ENCODE assay signal across 15 cellular contexts in the genomic region with DNA sequence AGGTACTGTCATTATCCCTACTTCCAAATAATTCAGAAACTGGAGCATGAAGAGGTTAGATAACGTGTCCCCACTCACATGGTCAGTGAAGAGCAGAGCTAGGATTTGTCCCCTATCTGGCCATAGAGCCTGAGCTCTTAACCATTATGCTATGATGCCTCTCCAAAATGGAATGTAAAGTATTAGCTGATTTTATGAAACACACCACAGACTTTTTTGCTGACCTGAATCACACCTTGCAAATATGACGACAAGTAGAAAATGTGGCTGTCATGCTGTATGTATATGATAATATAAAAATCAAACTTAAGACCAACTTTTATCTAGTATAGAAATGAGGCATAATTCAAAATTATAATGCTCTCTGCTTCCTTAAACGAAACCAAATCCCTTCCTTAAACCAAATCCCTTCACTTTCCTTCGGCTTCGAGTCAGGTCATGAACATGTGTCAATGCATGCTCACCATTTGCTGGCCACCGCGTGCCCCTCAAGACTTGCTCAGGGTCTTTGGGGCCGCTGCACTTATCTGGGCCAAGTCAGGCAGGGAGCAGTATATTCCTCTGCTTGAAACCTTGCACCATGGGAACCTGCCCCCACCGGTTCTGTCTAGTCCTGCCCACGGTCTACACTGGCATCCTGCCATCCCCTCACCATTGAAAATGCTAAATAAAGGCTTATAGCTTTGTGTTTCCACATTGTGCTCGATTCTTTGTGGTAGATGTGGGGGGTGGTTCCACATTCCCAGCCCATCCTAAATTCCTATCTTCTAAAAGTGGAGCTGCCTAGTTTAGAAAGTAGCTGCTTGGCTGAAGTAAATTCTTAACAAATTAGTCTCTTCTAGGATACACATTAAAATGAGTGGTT. TPM values are rescaled to one million over a fixed set of nuclear protein-coding genes. Genes with fewer than 3 reads are reported as not detected.
DNase-seq lines count a peak whose midpoint lies in the region; ATAC-seq and TF ChIP-seq lines count a peak whose summit lies in the region.
"Had no signal": no experiment of that assay in that cellular context is flagged by ENCODE, and none has a peak within 500 bp of the region (broad histone marks: within the 10 kb centered on the region; RNA-seq: fewer than 3 reads in every experiment).

No MANE protein-coding gene starts in this region.

- peaks cover 7% of the 10 kb centered on the region for H3K27me3 ChIP-seq in left ventricle myocardium inferior (ENCODE audit: low read depth)
- H3K27me3 ChIP-seq: MG63 had no signal

- DNase-seq in AG04449 (ENCODE audit: low read depth, low spot score) (peak; percentile 47), EL (peak; percentile 32), OCI-LY7 (ENCODE audit: low spot score) (no peak), glutamatergic neuron (no peak), left ventricle myocardium inferior (no peak), mucosa of descending colon (no peak)
- DNase-seq: activated CD4-positive, alpha-beta memory T cell treated with anti-CD3 and anti-CD28 coated beads, Interleukin-2, amount 10 ng/mL, durations not matched to agents 7 days and 5 days; MG63; NK-92 treated with Interleukin-12 subunit alpha and Interleukin-12 subunit beta, amount 100 ng/mL, for 24 hours; stimulated activated CD4-positive, alpha-beta T cell treated with anti-CD3 and anti-CD28 coated beads, Interleukin-1b, Interleukin-23, amount 100 ng/mL, for 48 hours; stimulated activated naive B cell treated with anti-CD40 and anti-IgM and Interleukin-4, amounts not matched to agents 10 μg/mL and 1 μg/mL and 100 μg/mL, for 72 hours; T-cell had no signal

- H3K4me2 ChIP-seq in OCI-LY7 (ENCODE audit: low read length) = peak overlapping the region; percentile 93

- no peak overlapping the region for H3K4me3 ChIP-seq in AG04449 (ENCODE audit: low read depth, low read length)
- H3K4me3 ChIP-seq in OCI-LY7 (ENCODE audit: low read depth, low read length, poor library complexity, severe bottlenecking) = no peak overlapping the region
- H3K4me3 ChIP-seq in left ventricle myocardium inferior = no peak overlapping the region
- H3K4me3 ChIP-seq in mucosa of descending colon = no peak overlapping the region

- no peaks in the 10 kb centered on the region for H3K79me2 ChIP-seq in OCI-LY7 (ENCODE audit: insufficient read depth, low read depth, low read length)

- H3K4me1 ChIP-seq in OCI-LY7 (ENCODE audit: insufficient read depth, low read length, poor library complexity, severe bottlenecking) (peaks cover 27% of the 10 kb centered on the region), left ventricle myocardium inferior (peaks cover 25% of the 10 kb centered on the region), mucosa of descending colon (ENCODE audit: low read depth) (peaks cover 14% of the 10 kb centered on the region)

- peak overlapping the region; percentile 99; the same call in 1 of the 2 replicates for H2AFZ ChIP-seq in OCI-LY7 (ENCODE audit: low read length)

- H3K36me3 ChIP-seq in OCI-LY7 (ENCODE audit: insufficient read depth, low read length) (no peaks in the 10 kb centered on the region), left ventricle myocardium inferior (no peaks in the 10 kb centered on the region), mucosa of descending colon (ENCODE audit: low read depth) (no peaks in the 10 kb centered on the region)
- H3K36me3 ChIP-seq: MG63 had no signal

- H3K9me3 ChIP-seq in OCI-LY7 (ENCODE audit: low read length) (no peaks in the 10 kb centered on the region), left ventricle myocardium inferior (replicated peaks) (no peaks in the 10 kb centered on the region), mucosa of descending colon (no peaks in the 10 kb centered on the region)
- H3K9me3 ChIP-seq: MG63 had no signal

- POLR2A ChIA-PET in AG04449 (lab: Yijun Ruan, JAX) (interaction anchor here (0.7 to 1.2 kb wide), 2 partner anchors 15 to 104 kb away, joined by 3 read pairs; partner anchors contain the start of genes DSTYK and RBBP5), OCI-LY7 (lab: Charles Lee) (interaction anchor here (0.6 to 1.1 kb wide), 2 partner anchors 11 to 102 kb away, joined by 4 read pairs; no protein-coding TSS in a partner anchor)

- no peaks in the 10 kb centered on the region for H4K20me1 ChIP-seq in OCI-LY7 (ENCODE audit: insufficient read depth, low read length)

- H3K27ac Mint-ChIP-seq in glutamatergic neuron (ENCODE audit: unreplicated experiment) = no peak overlapping the region
- H3K27ac Mint-ChIP-seq: activated CD4-positive, alpha-beta memory T cell treated with anti-CD3 and anti-CD28 coated beads, Interleukin-2, amount 10 ng/mL, durations not matched to agents 7 days and 5 days; activated naive CD8-positive, alpha-beta T cell; stimulated activated naive B cell treated with anti-CD40 and anti-IgM and Interleukin-4, amounts not matched to agents 10 μg/mL and 1 μg/mL and 100 μg/mL, for 72 hours had no signal

- H3K9me2 ChIP-seq in OCI-LY7 (ENCODE audit: insufficient read depth, low read length) = no peaks in the 10 kb centered on the region

- H3K36me3 Mint-ChIP-seq in glutamatergic neuron (ENCODE audit: unreplicated experiment) = no peaks in the 10 kb centered on the region
- H3K36me3 Mint-ChIP-seq: activated naive CD8-positive, alpha-beta T cell; stimulated activated naive B cell treated with anti-CD40 and anti-IgM and Interleukin-4, amounts not matched to agents 10 μg/mL and 1 μg/mL and 100 μg/mL, for 72 hours; T-cell had no signal

- intact Hi-C loops in OCI-LY7 (cut with micrococcal nuclease; ENCODE audit: unreplicated experiment) = loop anchor here (5.0 kb wide), 2 partner anchors 46 to 104 kb away; partner anchors contain the start of gene RBBP5
- intact Hi-C loops in left ventricle myocardium inferior (cut with micrococcal nuclease) = no loop called here
- intact Hi-C loops in mucosa of descending colon (cut with DNase I, micrococcal nuclease) = no loop called here

- TF ChIP-seq CTCF in AG04449 (IDR thresholded peaks at IDR 0.05; ENCODE audit: insufficient read depth, low read length, missing control alignments) = no peak
- TF ChIP-seq CTCF in OCI-LY7 (conservative IDR thresholded peaks at IDR 0.05; ENCODE audit: low read length) = no peak
- TF ChIP-seq CTCF in glutamatergic neuron (IDR thresholded peaks at IDR 0.05; ENCODE audit: partially characterized antibody, unreplicated experiment) = no peak
- TF ChIP-seq CTCF in left ventricle myocardium inferior (IDR thresholded peaks at IDR 0.05; ENCODE audit: borderline replicate concordance) = no peak
- no peak for TF ChIP-seq CTCF in mucosa of descending colon (IDR thresholded peaks at IDR 0.05)

- peaks cover 3% of the 10 kb centered on the region for H3K9me3 Mint-ChIP-seq in glutamatergic neuron (ENCODE audit: unreplicated experiment)
- H3K9me3 Mint-ChIP-seq: activated CD4-positive, alpha-beta memory T cell treated with anti-CD3 and anti-CD28 coated beads, Interleukin-2, amount 10 ng/mL, durations not matched to agents 7 days and 5 days; stimulated activated naive B cell treated with anti-CD40 and anti-IgM and Interleukin-4, amounts not matched to agents 10 μg/mL and 1 μg/mL and 100 μg/mL, for 72 hours; T-cell had no signal

- no peak overlapping the region for H3K27ac ChIP-seq in OCI-LY7 (ENCODE audit: low read depth, low read length, poor library complexity, severe bottlenecking)
- no peak overlapping the region for H3K27ac ChIP-seq in left ventricle myocardium inferior (replicated peaks)

- ATAC-seq in mucosa of descending colon = no peak
- ATAC-seq in GM18517 (IDR thresholded peaks at IDR 0.05; ENCODE audit: unreplicated experiment) = no peak
- no peak for ATAC-seq in GM19324 (IDR thresholded peaks at IDR 0.05; ENCODE audit: low FRiP score, unreplicated experiment)
- ATAC-seq: stimulated activated naive B cell treated with anti-CD40 and anti-IgM and Interleukin-4, amounts not matched to agents 10 μg/mL and 1 μg/mL and 100 μg/mL, for 72 hours; T-cell had no signal

- BruUV-seq in OCI-LY7 (replicated peaks; lab: Mats Ljungman, UMichigan) = no TSS peak

- H3K27me3 Mint-ChIP-seq in glutamatergic neuron (ENCODE audit: unreplicated experiment) = peaks cover 3% of the 10 kb centered on the region

- H3K4me1 Mint-ChIP-seq in glutamatergic neuron (ENCODE audit: low read depth, unreplicated experiment) = peaks cover 17% of the 10 kb centered on the region

- CTCF ChIA-PET in AG04449 (lab: Yijun Ruan, JAX) (interaction anchor here (0.8 to 2.9 kb wide), 4 partner anchors 30 to 105 kb away, joined by 3 to 11 read pairs (median 6); partner anchors contain the start of gene RBBP5), OCI-LY7 (lab: Charles Lee; ENCODE audit: unreplicated experiment) (interaction anchor here (5.1 kb wide), 1 partner anchor 31 kb away, joined by 48 read pairs; no protein-coding TSS in a partner anchor)

- peak overlapping the region; percentile 5 for H3K4me3 Mint-ChIP-seq in glutamatergic neuron (ENCODE audit: unreplicated experiment)

RNA-seq across cellular contexts. Expression of gene TMCC2, which starts 1.6 kb away (rescaled TPM):
- 7.0 and 7.8 TPM in 2 replicates for total RNA-seq in OCI-LY7 (2014; rRNA removed; shearing (Covaris generic))
- 5.2 and 6.2 TPM in 2 replicates for total RNA-seq in OCI-LY7 (2022)
- 80.1 TPM for total RNA-seq in glutamatergic neuron (ENCODE audit: unreplicated experiment)
- total RNA-seq in left ventricle myocardium inferior = 2.5 TPM
- 1 to 10 TPM in 1 of 3 donors, under 1 TPM in 2; 0.27 to 5.1 (median 0.29) TPM for total RNA-seq in mucosa of descending colon

RNA-seq across cellular contexts. Expression of gene DSTYK, which starts 14.6 kb away (rescaled TPM):
- 4.7 and 5.0 TPM in 2 replicates for total RNA-seq in OCI-LY7 (2014; rRNA removed; shearing (Covaris generic))
- 6.6 TPM in 2 replicates for total RNA-seq in OCI-LY7 (2022)
- total RNA-seq in glutamatergic neuron (ENCODE audit: unreplicated experiment) = 9.2 TPM
- 6.3 TPM for total RNA-seq in left ventricle myocardium inferior
- 10 to 100 TPM in 1 of 3 donors, 1 to 10 TPM in 2; 5.3 to 13.9 (median 5.8) TPM for total RNA-seq in mucosa of descending colon

Comparison
In these comparisons a context has a peak if more than half of its experiments do, and no peak if none do; other contexts are left out.
1. DNase-seq: peak in AG04449 (single experiment) and EL (single experiment); none in OCI-LY7 (single experiment), glutamatergic neuron (single experiment), left ventricle myocardium inferior (single experiment) and mucosa of descending colon (0 of 3).